ENCODE assay signal across 11 cellular contexts in the genomic region with DNA sequence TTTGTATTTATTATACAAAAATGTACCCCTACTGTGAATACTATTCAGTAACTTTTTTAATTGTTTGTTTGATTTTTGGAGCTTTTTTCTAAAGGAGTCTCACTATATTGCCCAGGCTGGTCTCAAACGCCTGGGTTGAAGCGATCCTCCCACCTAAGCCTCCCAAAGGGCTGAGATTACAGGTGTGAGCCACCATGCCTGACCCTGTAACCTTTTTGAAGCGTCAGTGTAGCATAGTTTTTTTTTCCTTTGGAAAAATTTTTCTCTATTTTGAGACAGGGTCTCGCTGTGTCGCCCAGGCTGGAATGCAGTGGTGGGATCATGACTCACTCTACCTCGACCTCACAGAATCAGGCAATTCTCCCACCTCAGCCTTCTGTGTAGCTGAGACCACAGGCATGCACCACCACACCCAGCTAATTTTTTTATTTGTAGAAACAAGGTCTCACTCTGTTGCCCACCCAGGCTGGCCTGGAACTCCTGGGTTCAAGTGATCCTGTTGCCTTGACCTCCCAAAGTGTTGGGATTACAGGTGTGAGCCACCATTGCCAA. TPM values are rescaled to one million over a fixed set of nuclear protein-coding genes. Genes with fewer than 3 reads are reported as not detected.
A peak's percentile ranks its signal among the peaks of the same experiment; 100 is the strongest.
DNase-seq lines count a peak whose midpoint lies in the region; ATAC-seq and TF ChIP-seq lines count a peak whose summit lies in the region.
"Had no signal": no experiment of that assay in that cellular context is flagged by ENCODE, and none has a peak within 500 bp of the region (broad histone marks: within the 10 kb centered on the region; RNA-seq: fewer than 3 reads in every experiment).

No MANE protein-coding gene starts in this region.

- H3K27ac Mint-ChIP-seq in H9 (no peak overlapping the region), memory B cell (no peak overlapping the region)
- H3K27ac Mint-ChIP-seq in activated naive CD8-positive, alpha-beta T cell treated with anti-CD3 and anti-CD28 coated beads for 36 hours: peak overlapping the region; percentile 15

- H3K4me1 ChIP-seq in H9 (ENCODE audit: insufficient read depth, low read length): no peaks in the 10 kb centered on the region

- no peak overlapping the region for H3K14ac ChIP-seq in H9 (ENCODE audit: insufficient read depth, low read length)

- in situ Hi-C loops in ACHN (cut with HindIII; ENCODE audit: low pct_ligation_motif_present, low pct_unique_long_range_greater_than_20kb, low sequenced_read_pairs): no loop called here

- no peak overlapping the region for H3K9ac ChIP-seq in H9 (ENCODE audit: extremely low read depth, insufficient read length, low read length)

- no peak overlapping the region for H2BK120ac ChIP-seq in H9 (ENCODE audit: low read depth, low read length, poor library complexity, severe bottlenecking)

- no peaks in the 10 kb centered on the region for H3K27me3 ChIP-seq in H9 (ENCODE audit: insufficient read depth, low read length)
- H3K27me3 ChIP-seq: Peyer's patch had no signal

- no peak overlapping the region for H4K8ac ChIP-seq in H9 (replicated peaks; ENCODE audit: insufficient read length, low read depth, low read length)

- H3K4me2 ChIP-seq in H9 (ENCODE audit: insufficient read depth, insufficient read length, low read length): no peak overlapping the region

- H2BK5ac ChIP-seq in H9 (ENCODE audit: insufficient read length, low read length): no peak overlapping the region

- peaks cover 2 to 20% (median 12%) of the 10 kb centered on the region in 3 experiments; a peak in 4 of 7 replicates for H3K36me3 Mint-ChIP-seq in H9 (ENCODE audit: insufficient read depth in 1 of 3, low read depth in 3 of 3)
- peaks cover 29% of the 10 kb centered on the region for H3K36me3 Mint-ChIP-seq in activated naive CD8-positive, alpha-beta T cell treated with anti-CD3 and anti-CD28 coated beads for 36 hours
- peaks cover 9% of the 10 kb centered on the region for H3K36me3 Mint-ChIP-seq in memory B cell

- H3K27ac ChIP-seq in H9 (ENCODE audit: insufficient read length, low read depth, low read length): no peak overlapping the region
- H3K27ac ChIP-seq: Peyer's patch had no signal

- H2BK20ac ChIP-seq in H9 (ENCODE audit: low read depth, low read length, poor library complexity, severe bottlenecking): no peak overlapping the region

- peaks cover 12% of the 10 kb centered on the region; the same call in 1 of the 2 replicates for H3K79me2 ChIP-seq in H9 (ENCODE audit: insufficient read depth, low read length)

- no peak overlapping the region for H2AFZ ChIP-seq in H9 (ENCODE audit: low read length)

- no peak overlapping the region for H3K23ac ChIP-seq in H9 (ENCODE audit: insufficient read length, low read depth, low read length)

- no peak for TF ChIP-seq CTCF in H9 (conservative IDR thresholded peaks at IDR 0.05)

- no peak overlapping the region for H3K4ac ChIP-seq in H9 (ENCODE audit: low read depth, low read length)

- H4K20me1 ChIP-seq in H9 (ENCODE audit: control insufficient read depth, insufficient read depth, insufficient read length): no peaks in the 10 kb centered on the region

- H3K4me3 Mint-ChIP-seq in H9 (peak overlapping the region; percentile 37 to 57), memory B cell (peak overlapping the region; percentile 25)
- peak overlapping the region; percentile 66 for H3K4me3 Mint-ChIP-seq in activated naive CD8-positive, alpha-beta T cell treated with anti-CD3 and anti-CD28 coated beads for 36 hours

- no peak overlapping the region for H3K56ac ChIP-seq in H9 (ENCODE audit: insufficient read length, low read depth, low read length)

- DNase-seq in ACHN: peak; percentile 18
- DNase-seq in H9: no peak
- no peak for DNase-seq in activated naive CD8-positive, alpha-beta T cell treated with anti-CD3 and anti-CD28 coated beads for 36 hours
- DNase-seq in memory B cell (ENCODE audit: low spot score in 2 of 2): no peak
- DNase-seq in NCI-H1092 treated with DMSO at 0.1 percent for 48 hours (lab: John Stamatoyannopoulos, UW): no peak
- DNase-seq in DMS 273 (lab: John Stamatoyannopoulos, UW; ENCODE audit: unreplicated experiment): no peak
- no peak for DNase-seq in stimulated activated CD4-positive, alpha-beta T cell treated with anti-CD3 and anti-CD28 coated beads, Interleukin-4, amount 100 ng/mL, for 4 hours
- DNase-seq: NCI-H1436 treated with DMSO at 0.1 percent for 48 hours; Peyer's patch; stimulated activated CD4-positive, alpha-beta T cell treated with anti-CD3 and anti-CD28 coated beads, Interleukin-4, amount 100 ng/mL, for 1 hour had no signal

- H2BK15ac ChIP-seq in H9 (ENCODE audit: low read depth, low read length): no peak overlapping the region

- H3K9me3 Mint-ChIP-seq in H9 (no peaks in the 10 kb centered on the region), memory B cell (no peaks in the 10 kb centered on the region)
- no peaks in the 10 kb centered on the region for H3K9me3 Mint-ChIP-seq in activated naive CD8-positive, alpha-beta T cell treated with anti-CD3 and anti-CD28 coated beads for 36 hours

- no peak overlapping the region for H4K5ac ChIP-seq in H9 (ENCODE audit: insufficient read length, low read depth, low read length)

- H3K9me3 ChIP-seq in H9 (ENCODE audit: control insufficient read depth, low read depth, low read length): no peaks in the 10 kb centered on the region
- H3K9me3 ChIP-seq: Peyer's patch had no signal

- no peak overlapping the region for H2AK5ac ChIP-seq in H9 (ENCODE audit: insufficient read length, low read length)

- WGBS in H9 (ENCODE audit: extremely low coverage, insufficient read length, low lambda C conversion rate): no CpG with 5 or more reads among the region's 6 CpGs

- no peak overlapping the region for H4K91ac ChIP-seq in H9 (ENCODE audit: insufficient read length, low read depth, low read length)

- H2BK12ac ChIP-seq in H9 (ENCODE audit: insufficient read length, low read depth, low read length): no peak overlapping the region

- H3K79me1 ChIP-seq in H9 (ENCODE audit: insufficient read depth, low read depth, low read length, poor library complexity, severe bottlenecking): peaks cover 7% of the 10 kb centered on the region

- ATAC-seq in memory B cell (ENCODE audit: low read depth): no peak
- ATAC-seq in HG03432 (IDR thresholded peaks at IDR 0.05; ENCODE audit: unreplicated experiment): no peak

- peaks cover 7% of the 10 kb centered on the region for H3K23me2 ChIP-seq in H9 (ENCODE audit: insufficient read length, low read depth, low read length, poor library complexity, severe bottlenecking)

- no peaks in the 10 kb centered on the region for H3K27me3 Mint-ChIP-seq in H9 (ENCODE audit: low read depth)
- no peaks in the 10 kb centered on the region for H3K27me3 Mint-ChIP-seq in activated naive CD8-positive, alpha-beta T cell treated with anti-CD3 and anti-CD28 coated beads for 36 hours
- H3K27me3 Mint-ChIP-seq in memory B cell: no peaks in the 10 kb centered on the region

- no peak overlapping the region for H3T11ph ChIP-seq in H9 (ENCODE audit: low read length)

- H3K4me1 Mint-ChIP-seq in H9 (peaks cover 19 to 25% of the 10 kb centered on the region in 2 experiments), memory B cell (peaks cover 31% of the 10 kb centered on the region)
- peaks cover 61% of the 10 kb centered on the region for H3K4me1 Mint-ChIP-seq in activated naive CD8-positive, alpha-beta T cell treated with anti-CD3 and anti-CD28 coated beads for 36 hours

- no peak overlapping the region for H3K18ac ChIP-seq in H9 (ENCODE audit: insufficient read length, low read depth, low read length)

RNA-seq across cellular contexts. Expression of gene GMCL1, which starts 2.0 kb away (rescaled TPM):
- total RNA-seq in H9 (2021): 18.6 and 20.6 TPM in 2 replicates
- 10 to 100 TPM; 14.2 to 16.1 TPM for total RNA-seq in activated naive CD8-positive, alpha-beta T cell treated with anti-CD3 and anti-CD28 coated beads for 36 hours
